ENCODE assay signal across 8 cellular contexts in genomic region chr9:121278535-121279169, GRCh38. TPM values are rescaled to one million over a fixed set of nuclear protein-coding genes. Genes with fewer than 3 reads are reported as not detected.
A peak's percentile ranks its signal among the peaks of the same experiment; 100 is the strongest.
DNase-seq lines count a peak whose midpoint lies in the region; ATAC-seq, FAIRE-seq and TF ChIP-seq lines count a peak whose summit lies in the region.

No MANE protein-coding gene starts in this region.

- POLR2A ChIA-PET in CD4-positive, alpha-beta memory T cell (lab: Charles Lee; ENCODE audit: partially characterized antibody) = no interaction called here

- no peak overlapping the region for H3K27ac Mint-ChIP-seq in CD4-positive, alpha-beta memory T cell
- H3K27ac Mint-ChIP-seq in neural crest cell (ENCODE audit: unreplicated experiment) = peak overlapping the region; percentile 83

- H3K4me3 Mint-ChIP-seq in CD4-positive, alpha-beta memory T cell = no peak overlapping the region
- H3K4me3 Mint-ChIP-seq in activated T-cell treated with anti-CD3 and anti-CD28 coated beads, Interleukin-2, amount 50 U/mL, for 4 hours = no peak overlapping the region
- peak overlapping the region; percentile 43 for H3K4me3 Mint-ChIP-seq in neural crest cell

- ATAC-seq in GM21529 (IDR thresholded peaks at IDR 0.05; ENCODE audit: unreplicated experiment) = peak; percentile 57
- ATAC-seq in activated T-cell treated with anti-CD3 and anti-CD28 coated beads, Interleukin-2, amount 50 U/mL, for 4 hours = peak; percentile 85 to 86
- no peak for ATAC-seq in HG03439 (IDR thresholded peaks at IDR 0.05; ENCODE audit: unreplicated experiment)

- H3K9me3 Mint-ChIP-seq in CD4-positive, alpha-beta memory T cell = no peaks in the 10 kb centered on the region
- no peaks in the 10 kb centered on the region for H3K9me3 Mint-ChIP-seq in activated T-cell treated with anti-CD3 and anti-CD28 coated beads, Interleukin-2, amount 50 U/mL, for 4 hours
- no peaks in the 10 kb centered on the region for H3K9me3 Mint-ChIP-seq in neural crest cell

- H3K9me3 ChIP-seq in CD4-positive, alpha-beta memory T cell (ENCODE audit: control insufficient read depth in 1 of 2, low read length in 2 of 2) = no peaks in the 10 kb centered on the region

- no peaks in the 10 kb centered on the region for H3K27me3 Mint-ChIP-seq in CD4-positive, alpha-beta memory T cell
- no peaks in the 10 kb centered on the region for H3K27me3 Mint-ChIP-seq in activated T-cell treated with anti-CD3 and anti-CD28 coated beads, Interleukin-2, amount 50 U/mL, for 4 hours (ENCODE audit: low read depth)
- H3K27me3 Mint-ChIP-seq in neural crest cell (ENCODE audit: low read depth) = no peaks in the 10 kb centered on the region

- DNase-seq in CD4-positive, alpha-beta memory T cell = peak in 4 of 5 donors; percentile 21 to 35 (median 32)
- DNase-seq in NCI-H2227 treated with DMSO at 0.1 percent for 48 hours (lab: John Stamatoyannopoulos, UW) = peak; percentile 34
- DNase-seq in activated T-cell treated with anti-CD3 and anti-CD28 coated beads, Interleukin-2, amount 50 U/mL, for 4 hours = no peak
- DNase-seq in fibroblast of the conjunctiva (ENCODE audit: low read depth) = peak; percentile 99
- DNase-seq in neural crest cell (ENCODE audit: low read depth, low spot score) = peak; percentile 48
- DNase-seq in GM19239 (ENCODE audit: insufficient read length, low spot score) = no peak

- H3K36me3 Mint-ChIP-seq in CD4-positive, alpha-beta memory T cell = no peaks in the 10 kb centered on the region
- H3K36me3 Mint-ChIP-seq in activated T-cell treated with anti-CD3 and anti-CD28 coated beads, Interleukin-2, amount 50 U/mL, for 4 hours (ENCODE audit: insufficient read depth) = peaks cover 3% of the 10 kb centered on the region
- H3K36me3 Mint-ChIP-seq in neural crest cell (ENCODE audit: low read depth) = no peaks in the 10 kb centered on the region

- H3K4me1 ChIP-seq in CD4-positive, alpha-beta memory T cell (ENCODE audit: insufficient read depth, low read length) = no peaks in the 10 kb centered on the region

- intact Hi-C loops in CD4-positive, alpha-beta memory T cell (cut with micrococcal nuclease) = no loop called here

- no peaks in the 10 kb centered on the region for H3K36me3 ChIP-seq in CD4-positive, alpha-beta memory T cell (ENCODE audit: insufficient read depth, low read length)

- no peak overlapping the region for H3K27ac ChIP-seq in CD4-positive, alpha-beta memory T cell (ENCODE audit: low read depth, low read length)

- peak; percentile 78 for TF ChIP-seq CTCF in neural crest cell (conservative IDR thresholded peaks at IDR 0.05)

- FAIRE-seq in GM19239 (lab: Jason Lieb, UNC) = no peak

- CTCF ChIA-PET in CD4-positive, alpha-beta memory T cell (lab: Charles Lee; ENCODE audit: partially characterized antibody) = interaction anchor here (0.7 to 2.3 kb wide), 14 partner anchors 9 to 97 kb away, joined by 3 to 11 read pairs (median 3); no protein-coding TSS in a partner anchor

- H3K27me3 ChIP-seq in CD4-positive, alpha-beta memory T cell (ENCODE audit: insufficient read depth, low read length) = no peaks in the 10 kb centered on the region

- H3K4me1 Mint-ChIP-seq in CD4-positive, alpha-beta memory T cell = peaks cover 1 to 5% (median 4%) of the 10 kb centered on the region in 4 donors
- H3K4me1 Mint-ChIP-seq in activated T-cell treated with anti-CD3 and anti-CD28 coated beads, Interleukin-2, amount 50 U/mL, for 4 hours (ENCODE audit: low read depth) = peaks cover 2% of the 10 kb centered on the region
- H3K4me1 Mint-ChIP-seq in neural crest cell = peaks cover 52% of the 10 kb centered on the region

- no peak overlapping the region for H3K4me3 ChIP-seq in CD4-positive, alpha-beta memory T cell (ENCODE audit: low read length in 2 of 2)

RNA-seq across cellular contexts. Expression of gene GSN, which starts 10.7 kb away (rescaled TPM):
- 1 to 10 TPM; 7.8 to 8.7 TPM for total RNA-seq in CD4-positive, alpha-beta memory T cell
- polyA plus RNA-seq in CD4-positive, alpha-beta memory T cell = 1 to 10 TPM; 1.9 to 4.1 TPM
- total RNA-seq in activated T-cell treated with anti-CD3 and anti-CD28 coated beads, Interleukin-2, amount 50 U/mL, for 4 hours = 1 to 10 TPM; 1.3 to 2.0 (median 1.9) TPM
- total RNA-seq in neural crest cell = 77.2 and 84.7 TPM in 2 replicates

Comparison
In these comparisons a context has a peak if more than half of its experiments do, and no peak if none do; other contexts are left out.
1. DNase-seq: peak in CD4-positive, alpha-beta memory T cell (4 of 5), NCI-H2227 treated with DMSO at 0.1 percent for 48 hours (single experiment), fibroblast of the conjunctiva (single experiment) and neural crest cell (single experiment); none in activated T-cell treated with anti-CD3 and anti-CD28 coated beads, Interleukin-2, amount 50 U/mL, for 4 hours (single experiment) and GM19239 (single experiment).